ENCODE assay signal across 19 cellular contexts in the genomic region with DNA sequence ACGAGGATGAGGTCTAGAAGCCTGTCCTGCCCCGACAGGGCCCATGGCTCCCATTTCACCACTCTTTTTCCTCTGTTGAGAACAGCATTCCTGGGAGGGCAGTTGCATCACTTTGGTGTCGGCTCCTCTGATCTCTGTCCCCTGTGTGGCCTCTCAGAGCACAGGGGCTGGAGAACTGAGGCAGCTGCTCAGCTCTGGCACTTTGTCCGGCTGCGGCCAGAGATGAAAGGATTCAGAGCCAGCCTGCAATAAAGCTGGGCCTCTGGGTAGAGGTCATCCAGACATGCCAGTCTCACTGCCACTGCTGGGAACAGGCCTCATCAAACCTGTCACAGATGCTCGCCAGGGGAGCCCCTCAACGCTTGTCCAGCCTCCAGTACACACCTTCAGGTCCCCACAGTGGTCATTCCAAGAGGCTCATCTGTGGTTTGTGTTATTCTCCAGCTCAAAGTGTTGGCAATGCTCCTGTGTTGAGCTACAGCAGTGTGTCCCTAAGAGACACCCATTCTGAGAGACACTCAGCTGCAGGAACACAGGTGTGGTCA. TPM values are rescaled to one million over a fixed set of nuclear protein-coding genes. Genes with fewer than 3 reads are reported as not detected.
A peak's percentile ranks its signal among the peaks of the same experiment; 100 is the strongest.
DNase-seq lines count a peak whose midpoint lies in the region; ATAC-seq and TF ChIP-seq lines count a peak whose summit lies in the region.
"Had no signal": no experiment of that assay in that cellular context is flagged by ENCODE, and none has a peak within 500 bp of the region (broad histone marks: within the 10 kb centered on the region; RNA-seq: fewer than 3 reads in every experiment).

No MANE protein-coding gene starts in this region.

- TF ChIP-seq EP300 in upper lobe of left lung (IDR thresholded peaks at IDR 0.05), result no peak

- H3K79me2 ChIP-seq in mesendoderm (ENCODE audit: control insufficient read depth, insufficient read depth, low read length), result no peaks in the 10 kb centered on the region

- H3K9ac ChIP-seq in mesendoderm (ENCODE audit: low read length), result no peak overlapping the region

- DNase-seq in Right ventricle myocardium inferior (ENCODE audit: missing footprints) (no peak), cardiac septum (ENCODE audit: low spot score) (no peak), left ventricle myocardium inferior (no peak), mesendoderm (peak; percentile 15), upper lobe of left lung (peak in 1 of 2 donors; percentile 67), NCI-H146 (lab: John Stamatoyannopoulos, UW) (no peak), cortex of kidney (lab: John Stamatoyannopoulos, UW) (no peak)
- no peak for DNase-seq in activated T-cell treated with anti-CD3 and anti-CD28 coated beads, Interleukin-2, amount 50 U/mL, for 72 hours
- DNase-seq: activated CD4-positive, CD25-positive, alpha-beta regulatory T cell; CD4-positive, alpha-beta T cell; effector CD8-positive, alpha-beta T cell; hippocampal formation; natural killer cell; NCI-H187 treated with DMSO at 0.1 percent for 48 hours; SHP77 treated with DMSO at 0.1 percent for 48 hours; stimulated activated naive CD4-positive, alpha-beta T cell treated with Interleukin-2 at 50 U/mL for 16 hours had no signal

- H3K27ac Mint-ChIP-seq in activated T-cell treated with anti-CD3 and anti-CD28 coated beads, Interleukin-2, amount 50 U/mL, for 72 hours, result no peak overlapping the region
- H3K27ac Mint-ChIP-seq: CD4-positive, alpha-beta T cell; natural killer cell; type B pancreatic cell had no signal

- TF ChIP-seq CTCF in left ventricle myocardium inferior (IDR thresholded peaks at IDR 0.05; ENCODE audit: borderline replicate concordance), result no peak
- no peak for TF ChIP-seq CTCF in upper lobe of left lung (IDR thresholded peaks at IDR 0.05)

- H4K5ac ChIP-seq in mesendoderm (ENCODE audit: low read length), result no peak overlapping the region

- H3K36me3 Mint-ChIP-seq in activated T-cell treated with anti-CD3 and anti-CD28 coated beads, Interleukin-2, amount 50 U/mL, for 72 hours (ENCODE audit: insufficient read depth in 2 of 2), result no peaks in the 10 kb centered on the region
- H3K36me3 Mint-ChIP-seq: natural killer cell, type B pancreatic cell had no signal

- no peak overlapping the region for H2BK120ac ChIP-seq in mesendoderm (ENCODE audit: low read depth, low read length)

- H3K27me3 ChIP-seq in left ventricle myocardium inferior (ENCODE audit: low read depth) (no peaks in the 10 kb centered on the region), mesendoderm (ENCODE audit: insufficient read depth, low read length, poor library complexity) (no peaks in the 10 kb centered on the region), upper lobe of left lung (no peaks in the 10 kb centered on the region)

- no peak overlapping the region for H3K4me2 ChIP-seq in mesendoderm (ENCODE audit: low read length)

- H3K27me3 Mint-ChIP-seq in activated T-cell treated with anti-CD3 and anti-CD28 coated beads, Interleukin-2, amount 50 U/mL, for 72 hours (ENCODE audit: low read depth), result no peaks in the 10 kb centered on the region
- H3K27me3 Mint-ChIP-seq: CD4-positive, alpha-beta T cell had no signal

- no CpG with 5 or more reads among the region's 7 CpGs for WGBS in mesendoderm (ENCODE audit: extremely low coverage, insufficient coverage, low lambda C conversion rate)
- 67 to 71% methylated on average over 6 to 7 of the region's 7 CpGs for WGBS in upper lobe of left lung, 2 donors

- H3K56ac ChIP-seq in mesendoderm (ENCODE audit: low read length), result no peak overlapping the region

- H3K9me3 ChIP-seq in left ventricle myocardium inferior (replicated peaks) (no peaks in the 10 kb centered on the region), upper lobe of left lung (no peaks in the 10 kb centered on the region)
- H3K9me3 ChIP-seq: prostate gland had no signal

- H2BK15ac ChIP-seq in mesendoderm (replicated peaks; ENCODE audit: low read depth), result no peak overlapping the region

- no peak overlapping the region for H3K4ac ChIP-seq in mesendoderm (ENCODE audit: low read depth, low read length)

- H3K79me1 ChIP-seq in mesendoderm (ENCODE audit: low read length), result no peaks in the 10 kb centered on the region

- peak overlapping the region; percentile 27 for H3K27ac ChIP-seq in left ventricle myocardium inferior (replicated peaks)
- no peak overlapping the region for H3K27ac ChIP-seq in mesendoderm (ENCODE audit: low read depth, low read length)
- peak overlapping the region; percentile 53 to 83 (median 71) for H3K27ac ChIP-seq in upper lobe of left lung
- H3K27ac ChIP-seq: prostate gland had no signal

- no peak overlapping the region for H4K8ac ChIP-seq in mesendoderm (ENCODE audit: low read depth, low read length)

- H3K4me3 ChIP-seq in left ventricle myocardium inferior, result no peak overlapping the region
- no peak overlapping the region for H3K4me3 ChIP-seq in mesendoderm (ENCODE audit: low read length)
- no peak overlapping the region for H3K4me3 ChIP-seq in upper lobe of left lung
- H3K4me3 ChIP-seq: prostate gland had no signal

- no peaks in the 10 kb centered on the region for H3K4me1 Mint-ChIP-seq in activated T-cell treated with anti-CD3 and anti-CD28 coated beads, Interleukin-2, amount 50 U/mL, for 72 hours (ENCODE audit: low read depth)
- H3K4me1 Mint-ChIP-seq: central memory CD8-positive, alpha-beta T cell; natural killer cell had no signal

- peaks cover 12% of the 10 kb centered on the region for H3K4me1 ChIP-seq in left ventricle myocardium inferior
- no peaks in the 10 kb centered on the region for H3K4me1 ChIP-seq in mesendoderm (ENCODE audit: control insufficient read depth, low read depth, low read length)
- peaks cover 9 to 22% (median 14%) of the 10 kb centered on the region in 4 donors for H3K4me1 ChIP-seq in upper lobe of left lung
- H3K4me1 ChIP-seq: prostate gland had no signal

- no peak overlapping the region for H3K23ac ChIP-seq in mesendoderm (ENCODE audit: low read length)

- no peak overlapping the region for H3K18ac ChIP-seq in mesendoderm (ENCODE audit: low read length)

- no peak for TF ChIP-seq POLR2A in upper lobe of left lung (IDR thresholded peaks at IDR 0.05)

- H3K9me3 Mint-ChIP-seq in activated T-cell treated with anti-CD3 and anti-CD28 coated beads, Interleukin-2, amount 50 U/mL, for 72 hours, result no peaks in the 10 kb centered on the region
- H3K9me3 Mint-ChIP-seq: CD4-positive, alpha-beta T cell; central memory CD8-positive, alpha-beta T cell; natural killer cell; type B pancreatic cell had no signal

- no peak overlapping the region for H2AK5ac ChIP-seq in mesendoderm (ENCODE audit: low read length)

- peak; percentile 56 for ATAC-seq in Right ventricle myocardium inferior
- ATAC-seq in upper lobe of left lung (ENCODE audit: low FRiP score in 2 of 2), result peak; percentile 48 to 63
- ATAC-seq in activated T-cell treated with anti-CD3 and anti-CD28 coated beads, Interleukin-2, amount 50 U/mL, for 72 hours (replicated peaks in 1 of 2), result no peak
- ATAC-seq: natural killer cell had no signal

- no peak overlapping the region for H3K4me3 Mint-ChIP-seq in activated T-cell treated with anti-CD3 and anti-CD28 coated beads, Interleukin-2, amount 50 U/mL, for 72 hours
- H3K4me3 Mint-ChIP-seq: CD4-positive, alpha-beta T cell; central memory CD8-positive, alpha-beta T cell; natural killer cell; type B pancreatic cell had no signal

- intact Hi-C loops in Right ventricle myocardium inferior (cut with DNase I), result no loop called here
- intact Hi-C loops in cardiac septum (cut with DNase I), result no loop called here
- intact Hi-C loops in left ventricle myocardium inferior (cut with micrococcal nuclease), result no loop called here

- H3K36me3 ChIP-seq in left ventricle myocardium inferior, result no peaks in the 10 kb centered on the region
- no peaks in the 10 kb centered on the region for H3K36me3 ChIP-seq in mesendoderm (ENCODE audit: control insufficient read depth, insufficient read depth, low read length)
- H3K36me3 ChIP-seq in upper lobe of left lung, result no peaks in the 10 kb centered on the region
- H3K36me3 ChIP-seq: prostate gland had no signal

- no peak overlapping the region for H2BK5ac ChIP-seq in mesendoderm (ENCODE audit: low read length)

RNA-seq across cellular contexts. Expression of gene ROCK2, which starts 13.1 kb away (rescaled TPM):
- 34.4 TPM for total RNA-seq in Right ventricle myocardium inferior
- 48.6 TPM for total RNA-seq in cardiac septum
- 30.2 TPM for total RNA-seq in left ventricle myocardium inferior
- polyA plus RNA-seq in mesendoderm (2013, experiment 1 of 2), result 25.6 TPM
- 25.3 TPM for polyA plus RNA-seq in mesendoderm (2013, experiment 2 of 2)
- 10 to 100 TPM; 37.6 to 99.7 (median 56.2) TPM for total RNA-seq in upper lobe of left lung
- total RNA-seq in activated T-cell treated with anti-CD3 and anti-CD28 coated beads, Interleukin-2, amount 50 U/mL, for 72 hours, result 10 to 100 TPM; 14.7 to 15.3 TPM

Comparison
In these comparisons a context has a peak if more than half of its experiments do, and no peak if none do; other contexts are left out.
1. ATAC-seq: peak in Right ventricle myocardium inferior (single experiment) and upper lobe of left lung (2 of 2); none in activated T-cell treated with anti-CD3 and anti-CD28 coated beads, Interleukin-2, amount 50 U/mL, for 72 hours (0 of 2).